ENCODE assay signal across 23 cellular contexts in the genomic region with DNA sequence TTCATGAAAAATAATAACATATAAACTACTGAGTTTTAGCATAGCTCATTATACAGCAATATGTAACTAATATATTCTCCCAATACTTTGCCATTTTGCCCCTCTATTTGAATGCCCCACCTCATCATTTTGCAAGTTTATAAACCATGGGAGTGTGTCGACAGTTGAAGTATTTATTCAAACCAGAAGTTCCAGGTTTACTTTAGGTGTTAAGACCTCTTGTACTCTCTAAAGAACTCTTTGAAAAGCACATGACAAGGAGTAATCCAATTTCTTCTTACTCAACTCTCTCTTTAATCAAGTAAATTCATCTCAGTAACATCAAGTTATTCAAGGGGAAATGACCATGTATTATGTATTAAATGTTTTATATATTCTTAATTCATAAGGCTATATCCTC.
"Had no signal": no experiment of that assay in that cellular context is flagged by ENCODE, and none has a peak within 500 bp of the region (broad histone marks: within the 10 kb centered on the region; RNA-seq: fewer than 3 reads in every experiment).

No MANE protein-coding gene starts in this region.

- H3K36me3 Mint-ChIP-seq: immature natural killer cell, memory B cell, naive B cell had no signal

- H3K27ac ChIP-seq: coronary artery, dorsolateral prefrontal cortex, esophagus muscularis mucosa, foreskin keratinocyte, gastroesophageal sphincter, heart left ventricle, hepatocyte had no signal

- H3K27me3 ChIP-seq: dorsolateral prefrontal cortex, esophagus muscularis mucosa, foreskin keratinocyte, gastroesophageal sphincter, heart left ventricle, hepatocyte had no signal

- H3K4me1 Mint-ChIP-seq: immature natural killer cell, memory B cell, naive B cell had no signal

- H3K4me1 ChIP-seq: esophagus muscularis mucosa, foreskin keratinocyte, gastroesophageal sphincter, heart left ventricle had no signal

- H3K27ac Mint-ChIP-seq: immature natural killer cell, memory B cell, naive B cell had no signal

- ATAC-seq: foreskin keratinocyte, gastroesophageal sphincter, heart left ventricle, left colon, left lobe of liver, left ventricle myocardium superior, mucosa of descending colon had no signal

- H3K27me3 Mint-ChIP-seq: memory B cell, naive B cell had no signal

- H3K36me3 ChIP-seq: esophagus muscularis mucosa, gastroesophageal sphincter, heart left ventricle had no signal

- DNase-seq: dermis blood vessel endothelial cell; dorsolateral prefrontal cortex; effector CD4-positive, alpha-beta T cell; effector memory CD4-positive, alpha-beta T cell; foreskin keratinocyte; heart left ventricle; hypothalamus; immature natural killer cell; islet precursor cell; kidney; kidney glomerular epithelial cell; left colon; left ventricle myocardium superior; mammary epithelial cell; mesendoderm; mucosa of descending colon; naive B cell had no signal

- H3K4me3 ChIP-seq: coronary artery, dorsolateral prefrontal cortex, esophagus muscularis mucosa, gastroesophageal sphincter, heart left ventricle, hepatocyte, mucosa of descending colon had no signal

- H3K4me3 Mint-ChIP-seq: immature natural killer cell, memory B cell, naive B cell had no signal
